Comparison of ENCODE assay signal across 2 cellular contexts in the genomic region with DNA sequence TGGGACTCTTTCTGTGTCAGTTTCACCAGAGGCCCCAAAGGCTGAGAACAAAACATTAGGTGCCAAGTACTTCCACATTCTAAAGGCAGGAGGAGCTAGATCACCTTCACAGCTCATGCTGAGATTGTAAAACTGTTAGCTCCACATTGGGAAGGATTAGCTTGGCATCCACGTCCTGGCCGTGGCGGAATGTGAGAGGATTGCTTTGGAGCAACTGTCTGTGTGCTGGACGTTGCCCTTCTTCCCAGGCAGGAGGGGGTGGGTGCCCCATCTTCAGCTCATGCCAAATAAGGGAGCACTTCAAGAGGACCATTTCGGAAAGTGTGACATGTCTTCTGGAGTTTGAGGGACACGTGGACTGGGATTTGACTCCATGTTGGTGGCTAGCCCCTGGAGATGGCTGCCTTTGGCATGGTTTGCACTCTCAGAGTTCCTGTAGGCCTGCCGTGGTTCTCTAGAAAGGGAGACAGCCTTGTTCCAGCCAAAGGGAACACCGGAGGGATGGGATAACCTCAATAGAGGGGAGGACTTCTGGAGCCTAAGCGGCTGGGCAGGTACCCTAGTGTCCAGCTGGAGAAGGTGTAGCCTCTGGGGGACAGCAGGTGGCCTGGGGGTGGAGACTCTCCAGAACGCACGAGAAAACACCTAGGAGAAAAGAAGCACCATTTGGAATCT.
TF ChIP-seq lines count a peak whose summit lies in the region.

No MANE protein-coding gene starts in this region.

TF ChIP-seq in IMR-90, 13 proteins besides CTCF, POLR2A, EP300 and RAD21:
- TF ChIP-seq RCOR1 (IDR thresholded peaks at IDR 0.05; ENCODE audit: insufficient replicate concordance, low read length) (no peak), MAFK (IDR thresholded peaks at IDR 0.05; ENCODE audit: low read depth, low read length) (no peak), MAZ (IDR thresholded peaks at IDR 0.05; ENCODE audit: borderline replicate concordance, low read depth, low read length) (no peak), CEBPB (IDR thresholded peaks at IDR 0.05; ENCODE audit: low read depth, low read length) (no peak), NFE2L2 (IDR thresholded peaks at IDR 0.05; ENCODE audit: low read depth, low read length) (no peak), BHLHE40 (IDR thresholded peaks at IDR 0.05; ENCODE audit: low read depth, low read length) (no peak), SMC3 (IDR thresholded peaks at IDR 0.05; ENCODE audit: low read depth, low read length) (no peak), FOS (IDR thresholded peaks at IDR 0.05; ENCODE audit: low read depth, low read length) (no peak), RFX5 (IDR thresholded peaks at IDR 0.05; ENCODE audit: low read depth, low read length) (no peak), CHD1 (IDR thresholded peaks at IDR 0.05; ENCODE audit: low read depth, low read length) (no peak), MXI1 (IDR thresholded peaks at IDR 0.05; ENCODE audit: borderline replicate concordance, low read depth, low read length) (no peak)
- TF ChIP-seq, protein P1, sequence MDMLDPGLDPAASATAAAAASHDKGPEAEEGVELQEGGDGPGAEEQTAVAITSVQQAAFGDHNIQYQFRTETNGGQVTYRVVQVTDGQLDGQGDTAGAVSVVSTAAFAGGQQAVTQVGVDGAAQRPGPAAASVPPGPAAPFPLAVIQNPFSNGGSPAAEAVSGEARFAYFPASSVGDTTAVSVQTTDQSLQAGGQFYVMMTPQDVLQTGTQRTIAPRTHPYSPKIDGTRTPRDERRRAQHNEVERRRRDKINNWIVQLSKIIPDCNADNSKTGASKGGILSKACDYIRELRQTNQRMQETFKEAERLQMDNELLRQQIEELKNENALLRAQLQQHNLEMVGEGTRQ (IDR thresholded peaks at IDR 0.05; ENCODE audit: low read depth, low read length) = no peak
- TF ChIP-seq, protein P2, sequence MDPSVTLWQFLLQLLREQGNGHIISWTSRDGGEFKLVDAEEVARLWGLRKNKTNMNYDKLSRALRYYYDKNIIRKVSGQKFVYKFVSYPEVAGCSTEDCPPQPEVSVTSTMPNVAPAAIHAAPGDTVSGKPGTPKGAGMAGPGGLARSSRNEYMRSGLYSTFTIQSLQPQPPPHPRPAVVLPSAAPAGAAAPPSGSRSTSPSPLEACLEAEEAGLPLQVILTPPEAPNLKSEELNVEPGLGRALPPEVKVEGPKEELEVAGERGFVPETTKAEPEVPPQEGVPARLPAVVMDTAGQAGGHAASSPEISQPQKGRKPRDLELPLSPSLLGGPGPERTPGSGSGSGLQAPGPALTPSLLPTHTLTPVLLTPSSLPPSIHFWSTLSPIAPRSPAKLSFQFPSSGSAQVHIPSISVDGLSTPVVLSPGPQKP (IDR thresholded peaks at IDR 0.05; ENCODE audit: borderline replicate concordance, low read depth, low read length) = no peak

TF ChIP-seq in K562, 482 proteins besides CTCF, POLR2A, EP300 and RAD21:
- TF ChIP-seq CC2D1A (IDR thresholded peaks at IDR 0.05) = 0 out of 2 replicates have a peak, but pooled peaks have one; percentile 36
- TF ChIP-seq ERF (CRISPR knock-in tag; IDR thresholded peaks at IDR 0.05) = no peak
- peak; percentile 68 for TF ChIP-seq ZNF263 (CRISPR knock-in tag; IDR thresholded peaks at IDR 0.05; ENCODE audit: borderline replicate concordance)
- peak in 1 of 2 experiments; percentile 60; a peak in 1 of 4 replicates for TF ChIP-seq SRF (CRISPR knock-in tag; IDR thresholded peaks at IDR 0.05)
- TF ChIP-seq RCOR1 (IDR thresholded peaks at IDR 0.05; ENCODE audit: borderline replicate concordance in 1 of 2, low read depth in 2 of 2, low read length in 2 of 2) = peak in 1 of 2 experiments; percentile 67; a peak in 1 of 4 replicates
- TF ChIP-seq, protein P3, sequence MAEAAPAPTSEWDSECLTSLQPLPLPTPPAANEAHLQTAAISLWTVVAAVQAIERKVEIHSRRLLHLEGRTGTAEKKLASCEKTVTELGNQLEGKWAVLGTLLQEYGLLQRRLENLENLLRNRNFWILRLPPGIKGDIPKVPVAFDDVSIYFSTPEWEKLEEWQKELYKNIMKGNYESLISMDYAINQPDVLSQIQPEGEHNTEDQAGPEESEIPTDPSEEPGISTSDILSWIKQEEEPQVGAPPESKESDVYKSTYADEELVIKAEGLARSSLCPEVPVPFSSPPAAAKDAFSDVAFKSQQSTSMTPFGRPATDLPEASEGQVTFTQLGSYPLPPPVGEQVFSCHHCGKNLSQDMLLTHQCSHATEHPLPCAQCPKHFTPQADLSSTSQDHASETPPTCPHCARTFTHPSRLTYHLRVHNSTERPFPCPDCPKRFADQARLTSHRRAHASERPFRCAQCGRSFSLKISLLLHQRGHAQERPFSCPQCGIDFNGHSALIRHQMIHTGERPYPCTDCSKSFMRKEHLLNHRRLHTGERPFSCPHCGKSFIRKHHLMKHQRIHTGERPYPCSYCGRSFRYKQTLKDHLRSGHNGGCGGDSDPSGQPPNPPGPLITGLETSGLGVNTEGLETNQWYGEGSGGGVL (CRISPR knock-in tag; IDR thresholded peaks at IDR 0.05) = no peak
- no peak for TF ChIP-seq POLR2G (IDR thresholded peaks at IDR 0.05; ENCODE audit: low read depth, low read length)
- no peak for TF ChIP-seq MED1 (CRISPR knock-in tag; IDR thresholded peaks at IDR 0.05; ENCODE audit: borderline replicate concordance)
- no peak for TF ChIP-seq CSDE1 (IDR thresholded peaks at IDR 0.05)
- 0 out of 2 replicates have a peak, but pooled peaks have one; percentile 27 for TF ChIP-seq ZNF282 (CRISPR knock-in tag; IDR thresholded peaks at IDR 0.05)
- no peak for TF ChIP-seq HMG20A (CRISPR knock-in tag; conservative IDR thresholded peaks at IDR 0.05)
- TF ChIP-seq, protein P4, sequence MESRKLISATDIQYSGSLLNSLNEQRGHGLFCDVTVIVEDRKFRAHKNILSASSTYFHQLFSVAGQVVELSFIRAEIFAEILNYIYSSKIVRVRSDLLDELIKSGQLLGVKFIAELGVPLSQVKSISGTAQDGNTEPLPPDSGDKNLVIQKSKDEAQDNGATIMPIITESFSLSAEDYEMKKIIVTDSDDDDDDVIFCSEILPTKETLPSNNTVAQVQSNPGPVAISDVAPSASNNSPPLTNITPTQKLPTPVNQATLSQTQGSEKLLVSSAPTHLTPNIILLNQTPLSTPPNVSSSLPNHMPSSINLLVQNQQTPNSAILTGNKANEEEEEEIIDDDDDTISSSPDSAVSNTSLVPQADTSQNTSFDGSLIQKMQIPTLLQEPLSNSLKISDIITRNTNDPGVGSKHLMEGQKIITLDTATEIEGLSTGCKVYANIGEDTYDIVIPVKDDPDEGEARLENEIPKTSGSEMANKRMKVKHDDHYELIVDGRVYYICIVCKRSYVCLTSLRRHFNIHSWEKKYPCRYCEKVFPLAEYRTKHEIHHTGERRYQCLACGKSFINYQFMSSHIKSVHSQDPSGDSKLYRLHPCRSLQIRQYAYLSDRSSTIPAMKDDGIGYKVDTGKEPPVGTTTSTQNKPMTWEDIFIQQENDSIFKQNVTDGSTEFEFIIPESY (CRISPR knock-in tag; IDR thresholded peaks at IDR 0.05) = 0 out of 2 replicates have a peak, but pooled peaks have one; percentile 16
- no peak for TF ChIP-seq PTTG1 (tag; IDR thresholded peaks at IDR 0.05; ENCODE audit: low read depth)
- peak; percentile 48; the same call in 1 of the 2 replicates for TF ChIP-seq SMC3 (conservative IDR thresholded peaks at IDR 0.05; ENCODE audit: insufficient read depth, low read depth, low read length)
- peak; percentile 44; the same call in 1 of the 2 replicates for TF ChIP-seq MYC (IDR thresholded peaks at IDR 0.05; ENCODE audit: low read depth, low read length)
- TF ChIP-seq MYC (CRISPR knock-in tag; IDR thresholded peaks at IDR 0.05; ENCODE audit: borderline replicate concordance, low read depth) = no peak
- TF ChIP-seq, protein P5, sequence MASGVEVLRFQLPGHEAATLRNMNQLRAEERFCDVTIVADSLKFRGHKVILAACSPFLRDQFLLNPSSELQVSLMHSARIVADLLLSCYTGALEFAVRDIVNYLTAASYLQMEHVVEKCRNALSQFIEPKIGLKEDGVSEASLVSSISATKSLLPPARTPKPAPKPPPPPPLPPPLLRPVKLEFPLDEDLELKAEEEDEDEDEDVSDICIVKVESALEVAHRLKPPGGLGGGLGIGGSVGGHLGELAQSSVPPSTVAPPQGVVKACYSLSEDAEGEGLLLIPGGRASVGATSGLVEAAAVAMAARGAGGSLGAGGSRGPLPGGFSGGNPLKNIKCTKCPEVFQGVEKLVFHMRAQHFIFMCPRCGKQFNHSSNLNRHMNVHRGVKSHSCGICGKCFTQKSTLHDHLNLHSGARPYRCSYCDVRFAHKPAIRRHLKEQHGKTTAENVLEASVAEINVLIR (CRISPR knock-in tag; IDR thresholded peaks at IDR 0.05) = no peak
- TF ChIP-seq POLR3A (IDR thresholded peaks at IDR 0.05; ENCODE audit: borderline replicate concordance, extremely low read depth, insufficient read depth, insufficient read length) = no peak
- TF ChIP-seq ZNF717 (CRISPR knock-in tag; IDR thresholded peaks at IDR 0.05) = no peak
- TF ChIP-seq CTBP1 (IDR thresholded peaks at IDR 0.05; ENCODE audit: borderline replicate concordance) = peak; percentile 16; the same call in 1 of the 2 replicates
- no peak for TF ChIP-seq ZNF253 (CRISPR knock-in tag; conservative IDR thresholded peaks at IDR 0.05)
- TF ChIP-seq, protein P6, sequence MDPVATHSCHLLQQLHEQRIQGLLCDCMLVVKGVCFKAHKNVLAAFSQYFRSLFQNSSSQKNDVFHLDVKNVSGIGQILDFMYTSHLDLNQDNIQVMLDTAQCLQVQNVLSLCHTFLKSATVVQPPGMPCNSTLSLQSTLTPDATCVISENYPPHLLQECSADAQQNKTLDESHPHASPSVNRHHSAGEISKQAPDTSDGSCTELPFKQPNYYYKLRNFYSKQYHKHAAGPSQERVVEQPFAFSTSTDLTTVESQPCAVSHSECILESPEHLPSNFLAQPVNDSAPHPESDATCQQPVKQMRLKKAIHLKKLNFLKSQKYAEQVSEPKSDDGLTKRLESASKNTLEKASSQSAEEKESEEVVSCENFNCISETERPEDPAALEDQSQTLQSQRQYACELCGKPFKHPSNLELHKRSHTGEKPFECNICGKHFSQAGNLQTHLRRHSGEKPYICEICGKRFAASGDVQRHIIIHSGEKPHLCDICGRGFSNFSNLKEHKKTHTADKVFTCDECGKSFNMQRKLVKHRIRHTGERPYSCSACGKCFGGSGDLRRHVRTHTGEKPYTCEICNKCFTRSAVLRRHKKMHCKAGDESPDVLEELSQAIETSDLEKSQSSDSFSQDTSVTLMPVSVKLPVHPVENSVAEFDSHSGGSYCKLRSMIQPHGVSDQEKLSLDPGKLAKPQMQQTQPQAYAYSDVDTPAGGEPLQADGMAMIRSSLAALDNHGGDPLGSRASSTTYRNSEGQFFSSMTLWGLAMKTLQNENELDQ (CRISPR knock-in tag; IDR thresholded peaks at IDR 0.05; ENCODE audit: borderline replicate concordance) = no peak
- TF ChIP-seq, protein P7, sequence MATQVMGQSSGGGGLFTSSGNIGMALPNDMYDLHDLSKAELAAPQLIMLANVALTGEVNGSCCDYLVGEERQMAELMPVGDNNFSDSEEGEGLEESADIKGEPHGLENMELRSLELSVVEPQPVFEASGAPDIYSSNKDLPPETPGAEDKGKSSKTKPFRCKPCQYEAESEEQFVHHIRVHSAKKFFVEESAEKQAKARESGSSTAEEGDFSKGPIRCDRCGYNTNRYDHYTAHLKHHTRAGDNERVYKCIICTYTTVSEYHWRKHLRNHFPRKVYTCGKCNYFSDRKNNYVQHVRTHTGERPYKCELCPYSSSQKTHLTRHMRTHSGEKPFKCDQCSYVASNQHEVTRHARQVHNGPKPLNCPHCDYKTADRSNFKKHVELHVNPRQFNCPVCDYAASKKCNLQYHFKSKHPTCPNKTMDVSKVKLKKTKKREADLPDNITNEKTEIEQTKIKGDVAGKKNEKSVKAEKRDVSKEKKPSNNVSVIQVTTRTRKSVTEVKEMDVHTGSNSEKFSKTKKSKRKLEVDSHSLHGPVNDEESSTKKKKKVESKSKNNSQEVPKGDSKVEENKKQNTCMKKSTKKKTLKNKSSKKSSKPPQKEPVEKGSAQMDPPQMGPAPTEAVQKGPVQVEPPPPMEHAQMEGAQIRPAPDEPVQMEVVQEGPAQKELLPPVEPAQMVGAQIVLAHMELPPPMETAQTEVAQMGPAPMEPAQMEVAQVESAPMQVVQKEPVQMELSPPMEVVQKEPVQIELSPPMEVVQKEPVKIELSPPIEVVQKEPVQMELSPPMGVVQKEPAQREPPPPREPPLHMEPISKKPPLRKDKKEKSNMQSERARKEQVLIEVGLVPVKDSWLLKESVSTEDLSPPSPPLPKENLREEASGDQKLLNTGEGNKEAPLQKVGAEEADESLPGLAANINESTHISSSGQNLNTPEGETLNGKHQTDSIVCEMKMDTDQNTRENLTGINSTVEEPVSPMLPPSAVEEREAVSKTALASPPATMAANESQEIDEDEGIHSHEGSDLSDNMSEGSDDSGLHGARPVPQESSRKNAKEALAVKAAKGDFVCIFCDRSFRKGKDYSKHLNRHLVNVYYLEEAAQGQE (CRISPR knock-in tag; IDR thresholded peaks at IDR 0.05; ENCODE audit: low read depth) = no peak
- no peak for TF ChIP-seq SREBF2 (CRISPR knock-in tag; IDR thresholded peaks at IDR 0.05)
- no peak for TF ChIP-seq TEAD4 (IDR thresholded peaks at IDR 0.05; ENCODE audit: low read length)
- no peak for TF ChIP-seq TEAD4 (CRISPR knock-in tag; IDR thresholded peaks at IDR 0.05; ENCODE audit: borderline replicate concordance)
- no peak for TF ChIP-seq TAF15 (IDR thresholded peaks at IDR 0.05; ENCODE audit: low read depth, low read length)
- TF ChIP-seq ZNF589 (CRISPR knock-in tag; IDR thresholded peaks at IDR 0.05; ENCODE audit: low read depth) = no peak
- TF ChIP-seq, protein P8, sequence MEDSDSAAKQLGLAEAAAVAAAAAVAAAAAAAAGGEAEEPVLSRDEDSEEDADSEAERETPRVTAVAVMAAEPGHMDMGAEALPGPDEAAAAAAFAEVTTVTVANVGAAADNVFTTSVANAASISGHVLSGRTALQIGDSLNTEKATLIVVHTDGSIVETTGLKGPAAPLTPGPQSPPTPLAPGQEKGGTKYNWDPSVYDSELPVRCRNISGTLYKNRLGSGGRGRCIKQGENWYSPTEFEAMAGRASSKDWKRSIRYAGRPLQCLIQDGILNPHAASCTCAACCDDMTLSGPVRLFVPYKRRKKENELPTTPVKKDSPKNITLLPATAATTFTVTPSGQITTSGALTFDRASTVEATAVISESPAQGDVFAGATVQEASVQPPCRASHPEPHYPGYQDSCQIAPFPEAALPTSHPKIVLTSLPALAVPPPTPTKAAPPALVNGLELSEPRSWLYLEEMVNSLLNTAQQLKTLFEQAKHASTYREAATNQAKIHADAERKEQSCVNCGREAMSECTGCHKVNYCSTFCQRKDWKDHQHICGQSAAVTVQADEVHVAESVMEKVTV (CRISPR knock-in tag; IDR thresholded peaks at IDR 0.05) = 0 out of 2 replicates have a peak, but pooled peaks have one; percentile 14
- no peak for TF ChIP-seq MAFG (tag; conservative IDR thresholded peaks at IDR 0.05)
- TF ChIP-seq MYNN (IDR thresholded peaks at IDR 0.05) = no peak
- TF ChIP-seq MYNN (CRISPR knock-in tag; IDR thresholded peaks at IDR 0.05) = no peak
- TF ChIP-seq, protein P9, sequence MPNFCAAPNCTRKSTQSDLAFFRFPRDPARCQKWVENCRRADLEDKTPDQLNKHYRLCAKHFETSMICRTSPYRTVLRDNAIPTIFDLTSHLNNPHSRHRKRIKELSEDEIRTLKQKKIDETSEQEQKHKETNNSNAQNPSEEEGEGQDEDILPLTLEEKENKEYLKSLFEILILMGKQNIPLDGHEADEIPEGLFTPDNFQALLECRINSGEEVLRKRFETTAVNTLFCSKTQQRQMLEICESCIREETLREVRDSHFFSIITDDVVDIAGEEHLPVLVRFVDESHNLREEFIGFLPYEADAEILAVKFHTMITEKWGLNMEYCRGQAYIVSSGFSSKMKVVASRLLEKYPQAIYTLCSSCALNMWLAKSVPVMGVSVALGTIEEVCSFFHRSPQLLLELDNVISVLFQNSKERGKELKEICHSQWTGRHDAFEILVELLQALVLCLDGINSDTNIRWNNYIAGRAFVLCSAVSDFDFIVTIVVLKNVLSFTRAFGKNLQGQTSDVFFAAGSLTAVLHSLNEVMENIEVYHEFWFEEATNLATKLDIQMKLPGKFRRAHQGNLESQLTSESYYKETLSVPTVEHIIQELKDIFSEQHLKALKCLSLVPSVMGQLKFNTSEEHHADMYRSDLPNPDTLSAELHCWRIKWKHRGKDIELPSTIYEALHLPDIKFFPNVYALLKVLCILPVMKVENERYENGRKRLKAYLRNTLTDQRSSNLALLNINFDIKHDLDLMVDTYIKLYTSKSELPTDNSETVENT (CRISPR knock-in tag; IDR thresholded peaks at IDR 0.05) = 0 out of 2 replicates have a peak, but pooled peaks have one; percentile 28
